In the genomic region with DNA sequence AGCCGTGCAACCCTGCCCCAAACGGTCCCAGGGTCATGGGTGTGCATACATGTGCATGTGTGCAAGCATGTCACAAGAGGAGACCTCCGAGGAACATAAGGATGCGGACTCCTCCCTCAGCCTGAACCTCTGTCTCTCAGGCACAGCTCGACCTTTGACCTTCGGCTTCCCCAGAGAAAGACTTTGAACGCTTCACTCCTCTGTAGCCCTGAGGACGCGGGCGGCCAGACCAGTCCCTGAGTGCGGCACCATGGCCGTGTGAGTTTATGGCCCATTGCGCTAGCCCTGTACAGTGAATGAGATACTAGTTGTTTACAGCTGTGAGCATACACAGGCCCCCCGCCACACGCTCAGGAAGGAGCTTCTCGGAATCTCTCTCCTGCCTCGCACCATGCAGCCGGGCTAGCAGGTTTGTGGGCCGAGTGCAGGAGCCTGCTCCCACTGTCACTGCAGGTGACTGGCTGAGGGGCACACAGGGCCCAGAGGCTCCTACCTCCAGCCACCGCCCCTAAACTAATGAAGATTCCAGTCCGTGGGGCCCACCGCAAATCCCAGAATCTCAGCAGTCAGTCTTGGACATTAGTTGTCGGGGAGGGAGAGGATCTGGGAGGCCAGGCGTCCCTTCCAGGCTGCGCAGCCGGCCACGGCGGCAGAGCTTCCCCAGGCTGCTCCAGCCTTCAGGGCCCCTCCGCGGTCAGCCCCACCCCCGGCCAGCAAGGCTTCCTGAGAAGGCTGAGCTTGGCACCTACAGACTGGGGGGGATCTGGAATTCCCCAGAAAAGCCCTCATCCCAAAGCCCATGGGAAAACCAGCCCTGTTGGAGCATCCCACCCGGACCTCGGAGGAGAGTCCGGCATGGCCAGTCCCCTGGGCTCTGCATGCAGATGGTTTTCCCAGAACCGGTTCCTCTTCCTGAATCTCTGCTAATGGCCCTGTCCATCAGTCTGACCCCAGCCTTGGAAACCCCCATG, we compare ENCODE assay signal across 1 cellular context.
TF ChIP-seq lines count a peak whose summit lies in the region.

No MANE protein-coding gene starts in this region.

TF ChIP-seq in IMR-90, 13 proteins besides CTCF, POLR2A, EP300 and RAD21:
- TF ChIP-seq, protein P1, sequence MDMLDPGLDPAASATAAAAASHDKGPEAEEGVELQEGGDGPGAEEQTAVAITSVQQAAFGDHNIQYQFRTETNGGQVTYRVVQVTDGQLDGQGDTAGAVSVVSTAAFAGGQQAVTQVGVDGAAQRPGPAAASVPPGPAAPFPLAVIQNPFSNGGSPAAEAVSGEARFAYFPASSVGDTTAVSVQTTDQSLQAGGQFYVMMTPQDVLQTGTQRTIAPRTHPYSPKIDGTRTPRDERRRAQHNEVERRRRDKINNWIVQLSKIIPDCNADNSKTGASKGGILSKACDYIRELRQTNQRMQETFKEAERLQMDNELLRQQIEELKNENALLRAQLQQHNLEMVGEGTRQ (IDR thresholded peaks at IDR 0.05; ENCODE audit: low read depth, low read length): no peak
- TF ChIP-seq NFE2L2 (IDR thresholded peaks at IDR 0.05; ENCODE audit: low read depth, low read length) (no peak), SMC3 (IDR thresholded peaks at IDR 0.05; ENCODE audit: low read depth, low read length) (no peak), MXI1 (IDR thresholded peaks at IDR 0.05; ENCODE audit: borderline replicate concordance, low read depth, low read length) (no peak), MAFK (IDR thresholded peaks at IDR 0.05; ENCODE audit: low read depth, low read length) (no peak), RCOR1 (IDR thresholded peaks at IDR 0.05; ENCODE audit: insufficient replicate concordance, low read length) (no peak), CEBPB (IDR thresholded peaks at IDR 0.05; ENCODE audit: low read depth, low read length) (no peak), FOS (IDR thresholded peaks at IDR 0.05; ENCODE audit: low read depth, low read length) (no peak), MAZ (IDR thresholded peaks at IDR 0.05; ENCODE audit: borderline replicate concordance, low read depth, low read length) (no peak), CHD1 (IDR thresholded peaks at IDR 0.05; ENCODE audit: low read depth, low read length) (no peak), BHLHE40 (IDR thresholded peaks at IDR 0.05; ENCODE audit: low read depth, low read length) (no peak), RFX5 (IDR thresholded peaks at IDR 0.05; ENCODE audit: low read depth, low read length) (no peak)
- TF ChIP-seq, protein P2, sequence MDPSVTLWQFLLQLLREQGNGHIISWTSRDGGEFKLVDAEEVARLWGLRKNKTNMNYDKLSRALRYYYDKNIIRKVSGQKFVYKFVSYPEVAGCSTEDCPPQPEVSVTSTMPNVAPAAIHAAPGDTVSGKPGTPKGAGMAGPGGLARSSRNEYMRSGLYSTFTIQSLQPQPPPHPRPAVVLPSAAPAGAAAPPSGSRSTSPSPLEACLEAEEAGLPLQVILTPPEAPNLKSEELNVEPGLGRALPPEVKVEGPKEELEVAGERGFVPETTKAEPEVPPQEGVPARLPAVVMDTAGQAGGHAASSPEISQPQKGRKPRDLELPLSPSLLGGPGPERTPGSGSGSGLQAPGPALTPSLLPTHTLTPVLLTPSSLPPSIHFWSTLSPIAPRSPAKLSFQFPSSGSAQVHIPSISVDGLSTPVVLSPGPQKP (IDR thresholded peaks at IDR 0.05; ENCODE audit: borderline replicate concordance, low read depth, low read length): no peak
